1 cellular context compared by ENCODE assay signal in genomic region chr5:139745800-139746690, GRCh38.
TF ChIP-seq lines count a peak whose summit lies in the region.

No MANE protein-coding gene starts in this region.

TF ChIP-seq in K562, 482 proteins besides CTCF, POLR2A, EP300 and RAD21 (continued from another document and continues in another):
- TF ChIP-seq GTF2E2 (tag; IDR thresholded peaks at IDR 0.05) (no peak), VEZF1 (CRISPR knock-in tag; IDR thresholded peaks at IDR 0.05) (peak; percentile 89), HNRNPH1 (optimal IDR thresholded peaks at IDR 0.05; ENCODE audit: low read depth, low read length) (no peak), CHD2 (IDR thresholded peaks at IDR 0.05; ENCODE audit: low read depth, low read length) (no peak), CREB3L1 (IDR thresholded peaks at IDR 0.05; ENCODE audit: borderline replicate concordance, low read depth) (0 out of 2 replicates have a peak, but pooled peaks have one; percentile 50), ZNF384 (IDR thresholded peaks at IDR 0.05; ENCODE audit: low read depth, low read length) (0 out of 2 replicates have a peak, but pooled peaks have one; percentile 28), L3MBTL2 (IDR thresholded peaks at IDR 0.05) (peak; percentile 99), ETS2 (tag; IDR thresholded peaks at IDR 0.05; ENCODE audit: borderline replicate concordance, poor library complexity, severe bottlenecking) (no peak), KDM2B (CRISPR knock-in tag; IDR thresholded peaks at IDR 0.05) (peak; percentile 64; the same call in 1 of the 2 replicates), PHF8 (IDR thresholded peaks at IDR 0.05; ENCODE audit: borderline replicate concordance, low read length) (peak; percentile 12; the same call in 1 of the 2 replicates), PRDM10 (IDR thresholded peaks at IDR 0.05; ENCODE audit: partially characterized antibody) (peak; percentile 13), RERE (CRISPR knock-in tag; IDR thresholded peaks at IDR 0.05; ENCODE audit: borderline replicate concordance) (no peak), FOXK2 (conservative IDR thresholded peaks at IDR 0.05 in 1 of 2, IDR thresholded peaks at IDR 0.05 in 1 of 2; ENCODE audit: low read depth in 2 of 2) (0 out of 4 replicates have a peak, but pooled peaks of 1 of the 2 experiments have one; percentile 35), DIDO1 (tag; IDR thresholded peaks at IDR 0.05; ENCODE audit: low read depth) (no peak), ARID4B (CRISPR knock-in tag; IDR thresholded peaks at IDR 0.05) (0 out of 2 replicates have a peak, but pooled peaks have one; percentile 24), CBX3 (IDR thresholded peaks at IDR 0.05; ENCODE audit: borderline replicate concordance in 1 of 2, low read length in 2 of 2) (peak in 1 of 2 experiments; percentile 48; a peak in 1 of 3 replicates), MGA (IDR thresholded peaks at IDR 0.05) (peak; percentile 90), MAX (CRISPR knock-in tag; IDR thresholded peaks at IDR 0.05) (0 out of 2 replicates have a peak, but pooled peaks have one; percentile 46)
